ENCODE assay signal across 18 cellular contexts in genomic region chr7:158075633-158076001, GRCh38.
A peak's percentile ranks its signal among the peaks of the same experiment; 100 is the strongest.
DNase-seq lines count a peak whose midpoint lies in the region; TF ChIP-seq lines count a peak whose summit lies in the region.
"Had no signal": no experiment of that assay in that cellular context is flagged by ENCODE, and none has a peak within 500 bp of the region (broad histone marks: within the 10 kb centered on the region; RNA-seq: fewer than 3 reads in every experiment).

No MANE protein-coding gene starts in this region.

- H3K36me3 Mint-ChIP-seq in neural crest cell (ENCODE audit: low read depth): peaks cover 6% of the 10 kb centered on the region

- H3K27ac Mint-ChIP-seq in neural crest cell (ENCODE audit: unreplicated experiment): peak overlapping the region; percentile 27
- H3K27ac Mint-ChIP-seq: B cell; CD4-positive, alpha-beta T cell had no signal

- H3K4me1 Mint-ChIP-seq in neural crest cell: peaks cover 19% of the 10 kb centered on the region
- H3K4me1 Mint-ChIP-seq: B cell had no signal

- no peaks in the 10 kb centered on the region for H3K27me3 Mint-ChIP-seq in neural crest cell (ENCODE audit: low read depth)
- H3K27me3 Mint-ChIP-seq: B cell had no signal

- no peak for TF ChIP-seq CTCF in neural crest cell (conservative IDR thresholded peaks at IDR 0.05)

- H3K9me3 Mint-ChIP-seq in neural crest cell: no peaks in the 10 kb centered on the region

- H3K4me3 Mint-ChIP-seq in neural crest cell: no peak overlapping the region
- H3K4me3 Mint-ChIP-seq: B cell; CD4-positive, alpha-beta T cell had no signal

- DNase-seq in DMS79 (lab: John Stamatoyannopoulos, UW) (peak; percentile 20), DMS79 treated with DMSO at 0.1 percent for 48 hours (lab: John Stamatoyannopoulos, UW) (no peak), neural crest cell (ENCODE audit: low read depth, low spot score) (no peak), T1000 (lab: John Stamatoyannopoulos, UW) (no peak), midbrain (lab: John Stamatoyannopoulos, UW) (no peak), NAMALWA (ENCODE audit: low spot score) (no peak)
- peak; percentile 45 for DNase-seq in activated effector memory CD4-positive, alpha-beta T cell treated with anti-CD3 and anti-CD28 coated beads, Interleukin-2, amount 50 U/mL, for 16 hours
- DNase-seq in activated effector memory CD4-positive, alpha-beta T cell treated with Interleukin-2 at 50 U/mL for 16 hours: no peak
- DNase-seq: Calu3; CD4-positive, alpha-beta T cell; DMS53; KBM-7; MV-4-11; NCI-H1694 treated with DMSO at 0.1 percent for 48 hours; NCI-H2171 treated with DMSO at 0.1 percent for 48 hours; NCI-H510A; SHP77 treated with DMSO at 0.1 percent for 48 hours had no signal

Comparison
In these comparisons a context has a peak if more than half of its experiments do, and no peak if none do; other contexts are left out.
1. DNase-seq: peak in DMS79 (single experiment) and activated effector memory CD4-positive, alpha-beta T cell treated with anti-CD3 and anti-CD28 coated beads, Interleukin-2, amount 50 U/mL, for 16 hours (single experiment); none in DMS79 treated with DMSO at 0.1 percent for 48 hours (single experiment), activated effector memory CD4-positive, alpha-beta T cell treated with Interleukin-2 at 50 U/mL for 16 hours (single experiment), neural crest cell (single experiment), T1000 (single experiment), midbrain (single experiment) and NAMALWA (single experiment).